21 cellular contexts compared by ENCODE assay signal in the genomic region with DNA sequence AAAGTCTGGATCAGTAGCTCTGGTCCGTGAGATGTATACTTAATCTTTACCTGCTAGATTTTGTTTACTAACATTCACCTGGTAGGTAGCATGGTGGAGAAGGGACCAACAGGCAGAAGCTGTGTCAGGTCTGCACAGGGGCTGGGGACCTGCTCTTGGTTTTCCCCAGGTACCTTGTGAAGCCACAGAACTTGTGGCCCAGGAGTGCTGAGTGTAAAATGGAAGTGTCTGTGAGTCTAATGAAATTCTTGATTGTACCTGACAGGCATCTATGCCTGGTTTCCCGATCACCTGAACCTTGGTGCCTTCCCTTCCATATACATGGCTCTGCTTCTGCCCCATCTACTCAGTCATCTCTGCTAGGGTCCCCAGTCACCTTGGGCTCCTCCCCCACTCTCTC.
DNase-seq lines count a peak whose midpoint lies in the region; ATAC-seq, FAIRE-seq and TF ChIP-seq lines count a peak whose summit lies in the region.
"Had no signal": no experiment of that assay in that cellular context is flagged by ENCODE, and none has a peak within 500 bp of the region (broad histone marks: within the 10 kb centered on the region; RNA-seq: fewer than 3 reads in every experiment).

No MANE protein-coding gene starts in this region.

- no peaks in the 10 kb centered on the region for H3K27me3 ChIP-seq in PC-9 (ENCODE audit: insufficient read depth, low read depth)
- H3K27me3 ChIP-seq in esophagus muscularis mucosa: no peaks in the 10 kb centered on the region
- H3K27me3 ChIP-seq: BLaER1 treated with 17β-estradiol and CSF1 and Interleukin-3, amounts not matched to agents 10 nM and 100 nM had no signal

- no peak overlapping the region for H2AFZ ChIP-seq in PC-9
- H2AFZ ChIP-seq: GM23248 had no signal

- 0 out of 2 replicates have a peak, but pooled peaks cover 10% of the 10 kb centered on the region for H3K79me2 ChIP-seq in PC-9 (ENCODE audit: low read depth)

- H3K27ac ChIP-seq in PC-9 (peak overlapping the region; percentile 3; the same call in 1 of the 2 replicates), coronary artery (no peak overlapping the region), esophagus muscularis mucosa (replicated peaks in 1 of 4) (peak overlapping the region in 1 of 4 donors; percentile 38)
- H3K27ac ChIP-seq: BLaER1 treated with 17β-estradiol and CSF1 and Interleukin-3, amounts not matched to agents 10 nM and 100 nM; GM23248 had no signal

- no peak for TF ChIP-seq POLR2A in esophagus muscularis mucosa (IDR thresholded peaks at IDR 0.05; ENCODE audit: low read depth)

- ATAC-seq in HG03571 (IDR thresholded peaks at IDR 0.05; ENCODE audit: unreplicated experiment): no peak
- ATAC-seq: CD8-positive, alpha-beta T cell; GM12878 had no signal

- no peak for TF ChIP-seq EP300 in esophagus muscularis mucosa (IDR thresholded peaks at IDR 0.05)

- H3K4me3 ChIP-seq in PC-9 (no peak overlapping the region), coronary artery (no peak overlapping the region), esophagus muscularis mucosa (no peak overlapping the region)
- H3K4me3 ChIP-seq: BLaER1 treated with 17β-estradiol and CSF1 and Interleukin-3, amounts not matched to agents 10 nM and 100 nM; GM12878; GM23248 had no signal

- no peaks in the 10 kb centered on the region for H3K9me2 ChIP-seq in PC-9 (ENCODE audit: insufficient read depth)

- CTCF ChIA-PET in PC-9 (lab: Charles Lee): no interaction called here

- H3K9me3 ChIP-seq in PC-9 (ENCODE audit: insufficient read depth, low read depth): no peaks in the 10 kb centered on the region
- no peaks in the 10 kb centered on the region for H3K9me3 ChIP-seq in esophagus muscularis mucosa
- H3K9me3 ChIP-seq: BLaER1 treated with 17β-estradiol and CSF1 and Interleukin-3, amounts not matched to agents 10 nM and 100 nM had no signal

- FAIRE-seq in GM19239 (lab: Jason Lieb, UNC): no peak
- FAIRE-seq: GM12878, H54, HTR-8/SVneo had no signal

- peaks cover 53% of the 10 kb centered on the region for H3F3A ChIP-seq in PC-9 (ENCODE audit: insufficient read depth, low read depth)

- H3K4me1 ChIP-seq in PC-9 (replicated peaks; ENCODE audit: insufficient read depth) (peaks cover 30% of the 10 kb centered on the region), esophagus muscularis mucosa (peaks cover 14 to 54% (median 45%) of the 10 kb centered on the region in 4 donors)

- 0 out of 2 replicates have a peak overlapping the region, but pooled peaks have one; percentile 0 for H3K4me2 ChIP-seq in PC-9
- H3K4me2 ChIP-seq: BLaER1 treated with 17β-estradiol and CSF1 and Interleukin-3, amounts not matched to agents 10 nM and 100 nM had no signal

- no TSS peak for BruUV-seq in PC-9 (replicated peaks; lab: Mats Ljungman, UMichigan)

- H4K20me1 ChIP-seq in PC-9 (ENCODE audit: insufficient read depth): no peaks in the 10 kb centered on the region

- DNase-seq in D341Med (ENCODE audit: low spot score): peak; percentile 0
- DNase-seq in PC-9: no peak
- peak; percentile 57 for DNase-seq in coronary artery (ENCODE audit: low spot score)
- DNase-seq in esophagus muscularis mucosa (ENCODE audit: extremely low spot score): peak; percentile 74
- DNase-seq in T-helper 2 cell: no peak
- DNase-seq in NCI-H2029 (lab: John Stamatoyannopoulos, UW): no peak
- no peak for DNase-seq in GM19239 (ENCODE audit: insufficient read length, low spot score)
- DNase-seq: Calu3; CD8-positive, alpha-beta T cell; DMS 273 treated with DMSO at 0.1 percent for 48 hours; DMS53; DND-41; EL; GM23248; HCEC 1CT; IMR-90 had no signal

- POLR2A ChIA-PET in PC-9 (lab: Charles Lee; ENCODE audit: unreplicated experiment): no interaction called here

- intact Hi-C loops in PC-9 (cut with micrococcal nuclease; ENCODE audit: unreplicated experiment): loop anchor here (5.0 kb wide), 1 partner anchor 112 kb away; a partner anchor contains a TSS
- intact Hi-C loops in esophagus muscularis mucosa (cut with DNase I): loop anchor here (5.0 to 10.0 kb wide), 3 partner anchors 87 to 257 kb away; no protein-coding TSS in a partner anchor

- H3K36me3 ChIP-seq in PC-9 (ENCODE audit: low read depth) (peaks cover 74% of the 10 kb centered on the region), esophagus muscularis mucosa (peaks cover 13 to 79% (median 46%) of the 10 kb centered on the region in 4 donors)

- WGBS in esophagus muscularis mucosa: 100% methylated on average over 2 of the region's 2 CpGs

- TF ChIP-seq CTCF in PC-9 (conservative IDR thresholded peaks at IDR 0.05) (no peak), coronary artery (IDR thresholded peaks at IDR 0.05) (no peak), esophagus muscularis mucosa (IDR thresholded peaks at IDR 0.05) (no peak)

Comparison
In these comparisons a context has a peak if more than half of its experiments do, and no peak if none do; other contexts are left out.
1. DNase-seq: peak in D341Med (single experiment), coronary artery (single experiment) and esophagus muscularis mucosa (single experiment); none in PC-9 (0 of 2), T-helper 2 cell (0 of 5), NCI-H2029 (single experiment) and GM19239 (single experiment).